In the genomic region with DNA sequence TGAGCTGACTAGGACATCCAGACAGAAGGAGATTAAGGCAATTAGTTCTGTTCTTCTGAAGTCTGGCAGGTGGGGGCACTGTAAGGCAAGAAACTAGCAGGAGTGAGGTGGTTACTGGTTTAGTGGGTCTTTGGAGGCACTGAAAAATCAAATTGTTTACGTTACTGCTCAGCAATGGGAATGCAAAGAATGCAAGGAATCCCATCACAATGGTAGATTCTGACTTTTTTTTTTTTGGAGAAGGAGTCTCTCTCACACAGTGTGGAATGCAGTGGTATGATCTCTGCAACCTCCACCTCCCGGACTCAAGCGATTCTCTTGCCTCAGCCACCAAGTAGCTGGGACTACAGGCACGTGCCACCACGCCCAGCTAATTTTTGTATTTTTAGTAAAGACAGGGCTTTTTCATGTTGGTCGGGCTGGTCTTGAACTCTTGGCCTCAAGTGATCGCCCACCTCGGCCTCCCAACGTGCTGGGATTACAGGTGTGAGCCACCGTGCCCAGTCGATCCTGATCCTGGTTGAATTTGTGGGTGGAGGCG, we compare ENCODE assay signal across 9 cellular contexts. TPM values are rescaled to one million over a fixed set of nuclear protein-coding genes. Genes with fewer than 3 reads are reported as not detected.
A peak's percentile ranks its signal among the peaks of the same experiment; 100 is the strongest.
DNase-seq lines count a peak whose midpoint lies in the region; ATAC-seq, FAIRE-seq and TF ChIP-seq lines count a peak whose summit lies in the region.
"Had no signal": no experiment of that assay in that cellular context is flagged by ENCODE, and none has a peak within 500 bp of the region (broad histone marks: within the 10 kb centered on the region; RNA-seq: fewer than 3 reads in every experiment).

No MANE protein-coding gene starts in this region.

- peak; percentile 61 for TF ChIP-seq CTCF in AG09319 (IDR thresholded peaks at IDR 0.05; ENCODE audit: low read depth, low read length)
- TF ChIP-seq CTCF in GM12878 (IDR thresholded peaks at IDR 0.05 in 2 of 3, conservative IDR thresholded peaks at IDR 0.05 in 1 of 3; ENCODE audit: control insufficient read depth in 2 of 3, extremely low read depth in 1 of 3, insufficient read depth in 1 of 3, low read depth in 3 of 3, low read length in 3 of 3), result 0 out of 6 replicates have a peak, but pooled peaks of 1 of the 3 experiments have one; percentile 4
- TF ChIP-seq CTCF in kidney (IDR thresholded peaks at IDR 0.05; ENCODE audit: borderline replicate concordance, extremely low read depth, insufficient read depth), result peak; percentile 36

- H3K9ac ChIP-seq in HUES64 (ENCODE audit: low read depth, low read length) (no peak overlapping the region), GM12878 (ENCODE audit: control insufficient read depth, insufficient read depth, low read length) (no peak overlapping the region), kidney (ENCODE audit: low read length in 2 of 2) (no peak overlapping the region)

- H3K27me3 ChIP-seq in HUES64 (ENCODE audit: insufficient read depth, low read length) (no peaks in the 10 kb centered on the region), GM12878 (replicated peaks in 1 of 2; ENCODE audit: control insufficient read depth in 2 of 2, insufficient read depth in 2 of 2, low read length in 1 of 2) (no peaks in the 10 kb centered on the region)
- H3K27me3 ChIP-seq: right lobe of liver had no signal

- no peak for FAIRE-seq in GM12878 (lab: Jason Lieb, UNC)
- FAIRE-seq in kidney (lab: Jason Lieb, UNC), result no peak

- no peak for TF ChIP-seq EP300 in GM12878 (IDR thresholded peaks at IDR 0.05; ENCODE audit: borderline replicate concordance in 1 of 2, control insufficient read depth in 1 of 2, low read depth in 2 of 2, low read length in 2 of 2)

- RAD21 ChIA-PET in GM12878 (lab: Charles Lee; ENCODE audit: unreplicated experiment), result no interaction called here

- H3K27ac ChIP-seq in HUES64 (ENCODE audit: low read depth, low read length) (peak overlapping the region; percentile 80), GM12878 (ENCODE audit: control insufficient read depth, insufficient read depth) (no peak overlapping the region), kidney (ENCODE audit: low read depth in 2 of 2, low read length in 2 of 2) (no peak overlapping the region)
- H3K27ac ChIP-seq: right lobe of liver had no signal

- intact Hi-C loops in GM12878 (cut with micrococcal nuclease; ENCODE audit: unreplicated experiment), result no loop called here
- intact Hi-C loops in kidney (cut with DNase I), result no loop called here

- no peak overlapping the region for H2AFZ ChIP-seq in GM12878 (ENCODE audit: control insufficient read depth, low read depth, low read length)

- H3K79me2 ChIP-seq in GM12878 (ENCODE audit: control insufficient read depth, insufficient read depth, low read length), result no peaks in the 10 kb centered on the region

- H3K4me3 ChIP-seq in HUES64 (ENCODE audit: low read length), result no peak overlapping the region
- no peak overlapping the region for H3K4me3 ChIP-seq in GM12878
- H3K4me3 ChIP-seq in kidney (ENCODE audit: low read length in 2 of 2), result no peak overlapping the region
- H3K4me3 ChIP-seq: right lobe of liver had no signal

- peaks cover 9% of the 10 kb centered on the region for H3K4me1 ChIP-seq in HUES64 (ENCODE audit: insufficient read depth, low read length)
- no peaks in the 10 kb centered on the region for H3K4me1 ChIP-seq in GM12878 (ENCODE audit: control insufficient read depth, insufficient read depth, low read length)
- peaks cover 0 to 5% of the 10 kb centered on the region in 2 donors for H3K4me1 ChIP-seq in kidney (ENCODE audit: control insufficient read depth in 1 of 2, insufficient read depth in 1 of 2, low read depth in 1 of 2, low read length in 2 of 2)

- ATAC-seq in GM12878, result no peak
- ATAC-seq in HG02884 (IDR thresholded peaks at IDR 0.05; ENCODE audit: unreplicated experiment), result no peak

- 0 out of 2 replicates have a peak, but pooled peaks have one; percentile 14 for TF ChIP-seq RAD21 in GM12878 (IDR thresholded peaks at IDR 0.05; ENCODE audit: insufficient read depth, low read depth, low read length)

- H3K9me3 ChIP-seq in HUES64 (ENCODE audit: insufficient read depth, low read depth, low read length), result no peaks in the 10 kb centered on the region
- H3K9me3 ChIP-seq in GM12878 (replicated peaks; ENCODE audit: control insufficient read depth, insufficient read depth, low read length), result no peaks in the 10 kb centered on the region
- no peaks in the 10 kb centered on the region for H3K9me3 ChIP-seq in kidney (ENCODE audit: control insufficient read depth in 1 of 2, low read length in 2 of 2)
- H3K9me3 ChIP-seq: right lobe of liver had no signal

- H4K20me1 ChIP-seq in GM12878 (ENCODE audit: control insufficient read depth, insufficient read depth), result no peaks in the 10 kb centered on the region

- no peak for TF ChIP-seq POLR2A in GM12878 (IDR thresholded peaks at IDR 0.05; ENCODE audit: low read depth, low read length)

- whole genome bisulfite sequencing in HUES64, result 63% methylated on average over 12 of the region's 12 CpGs
- 42% methylated on average over 12 of the region's 12 CpGs for WGBS in GM12878 (ENCODE audit: insufficient coverage, insufficient replicate concordance, low lambda C conversion rate, missing lambda C conversion rate)

- H3K36me3 ChIP-seq in HUES64 (ENCODE audit: insufficient read depth, low read length) (no peaks in the 10 kb centered on the region), GM12878 (ENCODE audit: control insufficient read depth in 2 of 2, insufficient read depth in 2 of 2, low read length in 1 of 2) (no peaks in the 10 kb centered on the region), kidney (ENCODE audit: control insufficient read depth in 1 of 2, insufficient read depth in 2 of 2, low read length in 2 of 2) (peaks cover 0 to 2% of the 10 kb centered on the region in 2 donors)
- H3K36me3 ChIP-seq: right lobe of liver had no signal

- DNase-seq in AG09319 (ENCODE audit: extremely low read depth, low read depth) (peak; percentile 85), GM12878 (ENCODE audit: low read depth, low spot score) (no peak), kidney (peak; percentile 23), NCI-H510A treated with DMSO at 0.1 percent for 48 hours (lab: John Stamatoyannopoulos, UW) (no peak), UCSD-AML1 (lab: John Stamatoyannopoulos, UW; ENCODE audit: unreplicated experiment) (no peak)
- no peak for DNase-seq in activated CD4-positive, alpha-beta T cell treated with anti-CD3 and anti-CD28 coated beads for 4 hours

- H3K4me2 ChIP-seq in GM12878 (ENCODE audit: control insufficient read depth, insufficient read depth), result no peak overlapping the region

- POLR2A ChIA-PET in GM12878 (lab: Charles Lee), result interaction anchor here (0.6 kb wide), 1 partner anchor 46 kb away, joined by 5 read pairs; no protein-coding TSS in a partner anchor

- in situ Hi-C loops in GM12878 (cut with MboI), result no loop called here

- SMC1A ChIA-PET in GM12878 (lab: Charles Lee; ENCODE audit: uncharacterized antibody, unreplicated experiment), result no interaction called here

- CTCF ChIA-PET in GM12878 (lab: Yijun Ruan, JAX), result interaction anchor here (0.6 to 1.1 kb wide), 3 partner anchors 69 to 138 kb away, joined by 3 read pairs; no protein-coding TSS in a partner anchor

- BruUV-seq in GM12878 (replicated peaks; lab: Mats Ljungman, UMichigan), result no TSS peak

TF ChIP-seq in GM12878, 131 proteins besides CTCF, POLR2A, EP300 and RAD21 (continues in another document):
- TF ChIP-seq GABPA (IDR thresholded peaks at IDR 0.05; ENCODE audit: low read depth), result no peak
- no peak for TF ChIP-seq ASH2L (IDR thresholded peaks at IDR 0.05; ENCODE audit: borderline replicate concordance, low read depth)
- no peak for TF ChIP-seq POU2F2 (IDR thresholded peaks at IDR 0.05; ENCODE audit: borderline replicate concordance, low read depth, low read length)
- TF ChIP-seq ZZZ3 (IDR thresholded peaks at IDR 0.05; ENCODE audit: control insufficient read depth, insufficient read length, low read depth), result no peak

RNA-seq across cellular contexts. Expression of a gene that starts 16.4 kb away (rescaled TPM):
- polyA plus RNA-seq in HUES64 (2013, experiment 1 of 2), result 0.70 TPM
- polyA plus RNA-seq in HUES64 (2013, experiment 2 of 2), result 1.1 TPM
- not detected in 2 replicates for total RNA-seq in GM12878 (2013; cell fraction: nucleolus; rRNA removed)
- not detected in 2 replicates for total RNA-seq in GM12878 (2014; rRNA removed)
- total RNA-seq in GM12878 (2014; rRNA removed; fragmentation: Illumina TruSeq; extraction: Trizol), result not detected in 2 replicates
- not detected in 2 replicates for total RNA-seq in GM12878 (2021)
- not detected for polyA plus RNA-seq in GM12878 (2011; ENCODE audit: low read depth)
- not detected in 2 replicates for polyA plus RNA-seq in GM12878 (2011; rRNA removed)
- not detected in 2 replicates for polyA plus RNA-seq in GM12878 (2011; cell fraction: cytosol; rRNA removed)
- polyA plus RNA-seq in GM12878 (2011; cell fraction: nucleus; rRNA removed), result not detected in 2 replicates
- 0.11 TPM in 1 of 2 replicates, not detected in the other for polyA plus RNA-seq in GM12878 (2012)
- not detected in 2 replicates for polyA plus RNA-seq in GM12878 (2014; fragmentation: Illumina TruSeq; extraction: Trizol)
- not detected for polyA plus RNA-seq in GM12878 (2014; fragmentation: Nextera tagmentation; extraction: Ambion mirVana)
- polyA plus RNA-seq in GM12878 (2014; rRNA removed), result not detected in 2 replicates
- not detected for polyA plus RNA-seq in GM12878 (2016; fragmentation: Nextera tagmentation; extraction: Ambion mirVana)
- not detected in 2 replicates for polyA minus RNA-seq in GM12878 (2011; rRNA and poly(A)+ RNA removed)
- polyA minus RNA-seq in GM12878 (2011; cell fraction: cytosol; rRNA and poly(A)+ RNA removed), result not detected in 2 replicates
- not detected in 2 replicates for polyA minus RNA-seq in GM12878 (2011; cell fraction: nucleus; rRNA and poly(A)+ RNA removed)
- 180 TPM for total RNA-seq in kidney
- polyA plus RNA-seq in kidney (ENCODE audit: insufficient read depth, low read depth, low replicate concordance), result 52.5 TPM

RNA-seq across cellular contexts. Expression of a gene that starts 23.9 kb away (rescaled TPM):
- polyA plus RNA-seq in HUES64 (2013, experiment 1 of 2), result 4.6 TPM
- polyA plus RNA-seq in HUES64 (2013, experiment 2 of 2), result 3.5 TPM
- not detected in 2 replicates for total RNA-seq in GM12878 (2013; cell fraction: nucleolus; rRNA removed)
- total RNA-seq in GM12878 (2014; rRNA removed), result not detected in 2 replicates
- total RNA-seq in GM12878 (2014; rRNA removed; fragmentation: Illumina TruSeq; extraction: Trizol), result not detected in 2 replicates
- total RNA-seq in GM12878 (2021), result 0.16 TPM in 1 of 2 replicates, not detected in the other
- polyA plus RNA-seq in GM12878 (2011; ENCODE audit: low read depth), result not detected
- polyA plus RNA-seq in GM12878 (2011; rRNA removed), result not detected in 2 replicates
- polyA plus RNA-seq in GM12878 (2011; cell fraction: cytosol; rRNA removed), result not detected in 2 replicates
- not detected in 2 replicates for polyA plus RNA-seq in GM12878 (2011; cell fraction: nucleus; rRNA removed)
- not detected in 2 replicates for polyA plus RNA-seq in GM12878 (2012)
- polyA plus RNA-seq in GM12878 (2014; fragmentation: Illumina TruSeq; extraction: Trizol), result not detected in 2 replicates
- polyA plus RNA-seq in GM12878 (2014; fragmentation: Nextera tagmentation; extraction: Ambion mirVana), result not detected
- not detected in 2 replicates for polyA plus RNA-seq in GM12878 (2014; rRNA removed)
- under 1 TPM in 1 of 2 experiments, not detected in 1; 0.72 TPM for polyA plus RNA-seq in GM12878 (2016; fragmentation: Nextera tagmentation; extraction: Ambion mirVana)
- not detected in 2 replicates for polyA minus RNA-seq in GM12878 (2011; rRNA and poly(A)+ RNA removed)
- not detected in 2 replicates for polyA minus RNA-seq in GM12878 (2011; cell fraction: cytosol; rRNA and poly(A)+ RNA removed)
- not detected in 2 replicates for polyA minus RNA-seq in GM12878 (2011; cell fraction: nucleus; rRNA and poly(A)+ RNA removed)
- total RNA-seq in kidney, result 18.6 TPM
- polyA plus RNA-seq in kidney (ENCODE audit: insufficient read depth, low read depth, low replicate concordance), result 85.5 TPM

Comparison
In these comparisons a context has a peak if more than half of its experiments do, and no peak if none do; other contexts are left out.
1. DNase-seq: peak in AG09319 (single experiment) and kidney (single experiment); none in GM12878 (single experiment), NCI-H510A treated with DMSO at 0.1 percent for 48 hours (single experiment), UCSD-AML1 (single experiment) and activated CD4-positive, alpha-beta T cell treated with anti-CD3 and anti-CD28 coated beads for 4 hours (0 of 2).
2. RNA of a gene that starts 16.4 kb away (total RNA-seq): 180 TPM in kidney (single experiment); not detected in GM12878; every median in the first group is over 100 times any median in the second.
3. RNA of a gene that starts 23.9 kb away (total RNA-seq): 18.6 TPM in kidney (single experiment); 0.16 TPM in GM12878; every median in the first group is over 10 times any median in the second.